Comparison of ENCODE assay signal across 2 cellular contexts in genomic region chr19:15412832-15413231, GRCh38.
TF ChIP-seq lines count a peak whose summit lies in the region.

No MANE protein-coding gene starts in this region.

TF ChIP-seq in HepG2, 621 proteins besides CTCF, POLR2A, EP300 and RAD21:
- TF ChIP-seq ZNF451 (CRISPR knock-in tag; IDR thresholded peaks at IDR 0.05) (no peak), FOXP1 (IDR thresholded peaks at IDR 0.05) (no peak), FOXP1 (CRISPR knock-in tag; IDR thresholded peaks at IDR 0.05) (peak; percentile 28; the same call in 1 of the 2 replicates), THAP8 (CRISPR knock-in tag; IDR thresholded peaks at IDR 0.05; ENCODE audit: borderline replicate concordance) (no peak), GPBP1L1 (CRISPR knock-in tag; IDR thresholded peaks at IDR 0.05) (no peak), FOXA3 (CRISPR knock-in tag; IDR thresholded peaks at IDR 0.05) (peak; percentile 20; the same call in 1 of the 2 replicates), ZNF709 (CRISPR knock-in tag; IDR thresholded peaks at IDR 0.05) (no peak), SNAI1 (CRISPR knock-in tag; IDR thresholded peaks at IDR 0.05; ENCODE audit: borderline replicate concordance) (no peak), SMARCC2 (IDR thresholded peaks at IDR 0.05) (no peak), HDAC1 (CRISPR knock-in tag; IDR thresholded peaks at IDR 0.05) (no peak), ZNF256 (CRISPR knock-in tag; conservative IDR thresholded peaks at IDR 0.05) (no peak)

TF ChIP-seq in WTC11, 78 proteins besides CTCF, POLR2A, EP300 and RAD21:
- TF ChIP-seq ELF4 (CRISPR knock-in tag; IDR thresholded peaks at IDR 0.05; ENCODE audit: low read depth) (no peak), ZNF281 (CRISPR knock-in tag; IDR thresholded peaks at IDR 0.05) (no peak), JUN (CRISPR knock-in tag; IDR thresholded peaks at IDR 0.05) (no peak), EMX1 (CRISPR knock-in tag; IDR thresholded peaks at IDR 0.05) (no peak), CREB1 (CRISPR knock-in tag; IDR thresholded peaks at IDR 0.05) (no peak), ARID4B (CRISPR knock-in tag; IDR thresholded peaks at IDR 0.05; ENCODE audit: borderline replicate concordance) (no peak), PRDM15 (CRISPR knock-in tag; IDR thresholded peaks at IDR 0.05) (no peak), ATF3 (CRISPR knock-in tag; conservative IDR thresholded peaks at IDR 0.05) (no peak), SMAD3 (CRISPR knock-in tag; IDR thresholded peaks at IDR 0.05; ENCODE audit: borderline replicate concordance) (no peak), GTF2I (CRISPR knock-in tag; conservative IDR thresholded peaks at IDR 0.05) (no peak), MXD4 (CRISPR knock-in tag; IDR thresholded peaks at IDR 0.05; ENCODE audit: borderline replicate concordance) (no peak), MAX (CRISPR knock-in tag; IDR thresholded peaks at IDR 0.05) (no peak), JAZF1 (CRISPR knock-in tag; IDR thresholded peaks at IDR 0.05) (no peak), AR (CRISPR knock-in tag; IDR thresholded peaks at IDR 0.05) (no peak), ZNF317 (CRISPR knock-in tag; IDR thresholded peaks at IDR 0.05; ENCODE audit: borderline replicate concordance, low read depth) (no peak), ZBTB43 (CRISPR knock-in tag; IDR thresholded peaks at IDR 0.05) (no peak), ZNF121 (CRISPR knock-in tag; IDR thresholded peaks at IDR 0.05) (no peak), MYBL2 (CRISPR knock-in tag; IDR thresholded peaks at IDR 0.05) (no peak), ZNF396 (CRISPR knock-in tag; IDR thresholded peaks at IDR 0.05; ENCODE audit: borderline replicate concordance) (no peak), CDX4 (CRISPR knock-in tag; IDR thresholded peaks at IDR 0.05; ENCODE audit: borderline replicate concordance) (no peak)
TF ChIP-seq in WTC11: peak in this region for 0.
